ENCODE assay signal across 32 cellular contexts in genomic region chr17:42076797-42077559, GRCh38. TPM values are rescaled to one million over a fixed set of nuclear protein-coding genes. Genes with fewer than 3 reads are reported as not detected.
"Had no signal": no experiment of that assay in that cellular context is flagged by ENCODE, and none has a peak within 500 bp of the region (broad histone marks: within the 10 kb centered on the region; RNA-seq: fewer than 3 reads in every experiment).

No MANE protein-coding gene starts in this region.

- H3K36me3 ChIP-seq: breast epithelium, SJCRH30 had no signal

- H3K4me3 ChIP-seq: body of pancreas, breast epithelium, SJCRH30, SK-N-MC had no signal

- ATAC-seq: activated CD4-positive, alpha-beta T cell treated with anti-CD3 and anti-CD28 coated beads for 36 hours; activated CD4-positive, CD25-positive, alpha-beta regulatory T cell treated with anti-CD3 and anti-CD28 coated beads, Interleukin-2, amount 50 U/mL, for 24 hours; activated CD8-positive, alpha-beta T cell treated with anti-CD3 and anti-CD28 coated beads, Interleukin-2, amount 10 ng/mL, durations not matched to agents 7 days and 5 days; body of pancreas; Panc1 had no signal

- FAIRE-seq: astrocyte had no signal

- H3K27ac ChIP-seq: body of pancreas, breast epithelium, SJCRH30, SK-N-MC had no signal

- DNase-seq: activated CD4-positive, alpha-beta T cell treated with anti-CD3 and anti-CD28 coated beads for 36 hours; activated CD4-positive, alpha-beta T cell treated with anti-CD3 and anti-CD28 coated beads, Interleukin-2, amount 10 ng/mL, durations not matched to agents 7 days and 5 days; activated CD4-positive, alpha-beta T cell treated with anti-CD3 and anti-CD28 coated beads, Interleukin-2, amount 50 U/mL, for 48 hours; activated CD8-positive, alpha-beta T cell treated with anti-CD3 and anti-CD28 coated beads, Interleukin-2, amount 10 ng/mL, durations not matched to agents 7 days and 5 days; activated gamma-delta T cell; activated naive CD4-positive, alpha-beta T cell treated with Interleukin-2 at 50 U/mL for 16 hours; activated naive CD8-positive, alpha-beta T cell treated with anti-CD3 and anti-CD28 coated beads, Interleukin-2, amount 10 ng/mL, durations not matched to agents 7 days and 5 days; activated T-cell treated with anti-CD3 and anti-CD28 coated beads, Interleukin-2, amount 50 U/mL, for 24 hours; body of pancreas; Karpas-422; NCI-H1105; NCI-H1417 treated with DMSO at 0.1 percent for 48 hours; NCI-H187 treated with DMSO at 0.1 percent for 48 hours; NCI-H2081; NCI-H2171 treated with DMSO at 0.1 percent for 48 hours; NCI-H226; NCI-H446 treated with DMSO at 0.1 percent for 48 hours; NCI-H524; SHP77; T1000 had no signal

- H3K9me3 ChIP-seq: body of pancreas, breast epithelium, SJCRH30 had no signal

- H3K4me1 ChIP-seq: breast epithelium had no signal

RNA-seq across cellular contexts. Expression of gene ZNF385C, which starts 21.3 kb away (rescaled TPM):
- total RNA-seq: activated CD4-positive, alpha-beta T cell treated with anti-CD3 and anti-CD28 coated beads, Interleukin-2, amount 10 ng/mL, durations not matched to agents 7 days and 5 days; RPMI7951; T-helper 1 cell treated with Interleukin-12 subunit alpha and Interleukin-12 subunit beta and Interleukin-4 antibody, amounts not matched to agents 30 ng/mL and 1 ng/mL, for 36 hours; T-helper 2 cell treated with Interferon-gamma antibody and Interleukin-4, amounts not matched to agents 100 ng/mL and 5 ng/mL, for 36 hours had no signal

RNA-seq across cellular contexts. Expression of gene HSPB9, which starts 45.6 kb away (rescaled TPM):
- total RNA-seq: activated CD4-positive, alpha-beta T cell treated with anti-CD3 and anti-CD28 coated beads, Interleukin-2, amount 10 ng/mL, durations not matched to agents 7 days and 5 days; activated T-helper 2 cell treated with anti-CD3 and anti-CD28 coated beads, Interferon-gamma antibody, Interleukin-2, Interleukin-4, amounts not matched to agents 10 μg/mL and 5 μg/mL and 100 μg/mL, durations not matched to agents 14 hours and 24 hours and 36 hours; astrocyte; cardiac septum; MCF 10A; RPMI7951; T-helper 1 cell treated with Interleukin-12 subunit alpha and Interleukin-12 subunit beta and Interleukin-4 antibody, amounts not matched to agents 30 ng/mL and 1 ng/mL, for 36 hours; T-helper 2 cell treated with Interferon-gamma antibody and Interleukin-4, amounts not matched to agents 100 ng/mL and 5 ng/mL, for 36 hours had no signal
